Comparison of ENCODE assay signal across 8 cellular contexts in genomic region chr10:110918633-110919348, GRCh38. TPM values are rescaled to one million over a fixed set of nuclear protein-coding genes. Genes with fewer than 3 reads are reported as not detected.
A peak's percentile ranks its signal among the peaks of the same experiment; 100 is the strongest.
DNase-seq lines count a peak whose midpoint lies in the region; ATAC-seq and TF ChIP-seq lines count a peak whose summit lies in the region.

Gene BBIP1 (minus strand): TSS chr10:110919180. CDS start chr10:110918157, 1,023 bp downstream.

- H3K27me3 ChIP-seq in BJ (ENCODE audit: control insufficient read depth, insufficient read depth, low read length), result no peaks in the 10 kb centered on the region
- H3K27me3 ChIP-seq in WERI-Rb-1 (ENCODE audit: insufficient read depth, low read depth, severe bottlenecking), result no peaks in the 10 kb centered on the region
- no peaks in the 10 kb centered on the region for H3K27me3 ChIP-seq in ectodermal cell (ENCODE audit: control insufficient read depth, insufficient read depth, low read length, poor library complexity, severe bottlenecking)
- H3K27me3 ChIP-seq in lower lobe of right lung (ENCODE audit: low read depth), result no peaks in the 10 kb centered on the region
- H3K27me3 ChIP-seq in subcutaneous abdominal adipose tissue (ENCODE audit: control insufficient read depth in 5 of 5, insufficient read depth in 4 of 5, low read length in 5 of 5), result no peaks in the 10 kb centered on the region

- H3K9me3 ChIP-seq in WERI-Rb-1 (ENCODE audit: severe bottlenecking) (no peaks in the 10 kb centered on the region), ectodermal cell (ENCODE audit: control insufficient read depth, low read length) (no peaks in the 10 kb centered on the region), lower lobe of right lung (no peaks in the 10 kb centered on the region), subcutaneous abdominal adipose tissue (ENCODE audit: control insufficient read depth in 5 of 5, low read length in 5 of 5) (no peaks in the 10 kb centered on the region)

- intact Hi-C loops in lower lobe of right lung (cut with DNase I), result no loop called here

- POLR2A ChIA-PET in BJ (lab: Charles Lee), result interaction anchor here (0.6 to 1.0 kb wide), 9 partner anchors 23 to 879 kb away, joined by 3 to 8 read pairs (median 3); no protein-coding TSS in a partner anchor

- DNase-seq in BJ (ENCODE audit: low read depth) (peak; percentile 100), NCI-H2107 treated with DMSO at 0.1 percent for 48 hours (lab: John Stamatoyannopoulos, UW; ENCODE audit: unreplicated experiment) (peak; percentile 97), WERI-Rb-1 (no peak), lower lobe of right lung (no peak)

- 0% methylated on average over 42 of the region's 42 CpGs for WGBS in ectodermal cell, 2 experiments

- CTCF ChIA-PET in BJ (lab: Yijun Ruan, JAX), result interaction anchor here (0.5 to 2.0 kb wide), 7 partner anchors 9 to 608 kb away, joined by 3 to 5 read pairs (median 3); no protein-coding TSS in a partner anchor

- H3K9ac ChIP-seq in subcutaneous abdominal adipose tissue (ENCODE audit: low read length in 5 of 5), result peak within 1 kb of the TSS; percentile 95 to 98 (median 97)

- ATAC-seq in GM18867 (IDR thresholded peaks at IDR 0.05; ENCODE audit: unreplicated experiment) (peak; percentile 61), HG03060 (IDR thresholded peaks at IDR 0.05; ENCODE audit: low read depth, unreplicated experiment) (peak; percentile 71), lower lobe of right lung (peak; percentile 96 to 98)

- TF ChIP-seq CTCF in BJ (IDR thresholded peaks at IDR 0.05; ENCODE audit: insufficient read depth, low read depth, low read length), result no peak
- TF ChIP-seq CTCF in WERI-Rb-1 (IDR thresholded peaks at IDR 0.05; ENCODE audit: low read depth, low read length), result no peak
- peak; percentile 30 for TF ChIP-seq CTCF in lower lobe of right lung (IDR thresholded peaks at IDR 0.05)

- H3K4me3 ChIP-seq in BJ (ENCODE audit: low read depth, low read length) (peak within 1 kb of the TSS; percentile 77), WERI-Rb-1 (ENCODE audit: low read depth, low read length) (peak within 1 kb of the TSS; percentile 87), ectodermal cell (ENCODE audit: insufficient read depth, low read depth, low read length) (peak within 1 kb of the TSS; percentile 96), lower lobe of right lung (peak within 1 kb of the TSS; percentile 71), subcutaneous abdominal adipose tissue (ENCODE audit: low read depth in 1 of 5, low read length in 5 of 5) (peak within 1 kb of the TSS; percentile 88 to 96 (median 94))

- H3K4me1 ChIP-seq in ectodermal cell (ENCODE audit: control insufficient read depth, insufficient read depth, low read length) (peaks cover 3% of the 10 kb centered on the region), lower lobe of right lung (peaks cover 39% of the 10 kb centered on the region), subcutaneous abdominal adipose tissue (ENCODE audit: control insufficient read depth in 5 of 5, insufficient read depth in 5 of 5, low read length in 5 of 5) (peaks cover 2 to 50% (median 33%) of the 10 kb centered on the region in 5 donors)

- peak within 1 kb of the TSS; percentile 95 for H3K27ac ChIP-seq in WERI-Rb-1
- H3K27ac ChIP-seq in ectodermal cell (ENCODE audit: insufficient read depth, low read depth, low read length, poor library complexity, severe bottlenecking), result peak within 1 kb of the TSS; percentile 98
- H3K27ac ChIP-seq in lower lobe of right lung, result peak within 1 kb of the TSS; percentile 98
- peak within 1 kb of the TSS; percentile 98 for H3K27ac ChIP-seq in subcutaneous abdominal adipose tissue (ENCODE audit: low read depth, low read length)

- no peaks in the 10 kb centered on the region for H3K36me3 ChIP-seq in BJ (ENCODE audit: control insufficient read depth, insufficient read depth, low read length)
- H3K36me3 ChIP-seq in WERI-Rb-1, result peaks cover 2% of the 10 kb centered on the region; the same call in 1 of the 2 replicates
- no peaks in the 10 kb centered on the region for H3K36me3 ChIP-seq in ectodermal cell (ENCODE audit: control insufficient read depth, insufficient read depth, low read length)
- H3K36me3 ChIP-seq in lower lobe of right lung, result no peaks in the 10 kb centered on the region
- no peaks in the 10 kb centered on the region for H3K36me3 ChIP-seq in subcutaneous abdominal adipose tissue (ENCODE audit: control insufficient read depth in 5 of 5, insufficient read depth in 5 of 5, low read length in 5 of 5)

RNA-seq across cellular contexts. Expression of gene BBIP1, which starts in this region (rescaled TPM):
- 11.0 and 29.8 TPM in 2 replicates for polyA plus RNA-seq in BJ (2011; rRNA removed)
- 4.9 and 6.4 TPM in 2 replicates for polyA minus RNA-seq in BJ (2011; rRNA and poly(A)+ RNA removed)
- 33.4 TPM for polyA plus RNA-seq in ectodermal cell (2013, experiment 1 of 4)
- polyA plus RNA-seq in ectodermal cell (2013, experiment 2 of 4), result 32.0 TPM
- polyA plus RNA-seq in ectodermal cell (2013, experiment 3 of 4), result 46.8 TPM
- polyA plus RNA-seq in ectodermal cell (2013, experiment 4 of 4), result 49.4 TPM
- 32.4 TPM for total RNA-seq in lower lobe of right lung

Comparison
In these comparisons a context has a peak if more than half of its experiments do, and no peak if none do; other contexts are left out.
1. DNase-seq: peak in BJ (single experiment) and NCI-H2107 treated with DMSO at 0.1 percent for 48 hours (single experiment); none in WERI-Rb-1 (single experiment) and lower lobe of right lung (single experiment).
2. Peak in every context shown above with its lines, with median percentiles within 50 percentile points of each other: H3K4me3 ChIP-seq, ATAC-seq and H3K27ac ChIP-seq.